22 cellular contexts compared by ENCODE assay signal in the genomic region with DNA sequence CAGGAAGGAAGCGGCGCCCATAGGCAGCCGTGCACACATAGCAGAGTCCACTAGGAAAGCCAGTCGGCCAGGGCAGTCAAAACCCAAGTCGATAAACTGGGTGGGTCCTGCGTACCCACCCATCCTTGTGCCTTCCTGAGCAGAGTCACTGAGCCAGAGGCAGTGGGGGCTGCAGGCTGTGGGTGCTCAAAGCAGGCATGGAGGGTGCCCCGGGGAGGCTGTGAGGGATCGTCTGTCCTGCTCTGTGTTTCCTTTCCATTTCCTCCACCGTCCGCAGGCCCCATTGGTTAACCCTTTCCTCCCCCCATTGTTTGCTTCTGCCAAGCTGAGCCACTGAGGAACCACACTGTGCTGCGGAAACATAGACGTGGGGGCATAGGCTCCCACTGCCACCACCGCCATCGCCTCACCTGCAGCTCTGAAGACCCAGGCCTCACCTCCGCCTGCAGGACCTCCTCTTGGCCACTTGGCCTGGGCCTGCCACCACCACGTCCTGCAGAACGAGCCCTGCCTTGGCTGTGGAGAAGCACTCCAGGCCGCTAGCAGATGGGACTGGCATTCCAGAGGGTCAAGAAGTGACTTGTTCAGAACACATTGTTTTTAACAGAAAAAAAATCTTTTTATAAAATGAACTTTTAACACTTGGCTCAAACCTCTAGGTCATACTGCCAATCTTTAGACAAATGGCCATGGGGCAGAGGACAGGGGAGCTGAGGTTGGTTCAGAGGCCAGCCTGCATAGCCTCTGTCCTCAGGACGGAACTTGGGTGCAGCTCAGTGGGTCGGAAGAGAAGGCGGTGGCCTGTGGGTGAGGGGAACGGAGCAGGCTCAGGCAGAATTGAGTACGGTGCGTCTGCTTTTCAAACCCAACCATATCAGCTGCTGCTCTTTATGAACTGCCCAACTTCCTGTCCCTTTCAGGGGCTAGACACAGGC. TPM values are rescaled to one million over a fixed set of nuclear protein-coding genes. Genes with fewer than 3 reads are reported as not detected.
DNase-seq lines count a peak whose midpoint lies in the region; ATAC-seq and TF ChIP-seq lines count a peak whose summit lies in the region.
"Had no signal": no experiment of that assay in that cellular context is flagged by ENCODE, and none has a peak within 500 bp of the region (broad histone marks: within the 10 kb centered on the region; RNA-seq: fewer than 3 reads in every experiment).

No MANE protein-coding gene starts in this region.

- H2BK5ac ChIP-seq in neuronal stem cell (ENCODE audit: low read length): no peak overlapping the region

- intact Hi-C loops in natural killer cell (cut with micrococcal nuclease) (no loop called here), esophagus squamous epithelium (cut with DNase I) (no loop called here), uterus (cut with DNase I; ENCODE audit: low total_unique reads) (no loop called here)

- H3K4me3 Mint-ChIP-seq in natural killer cell: no peak overlapping the region
- H3K4me3 Mint-ChIP-seq in natural killer cell treated with Interleukin-12 subunit alpha and Interleukin-12 subunit beta and Interleukin-15 and Interleukin-18, amount 100 ng/mL, for 72 hours: no peak overlapping the region

- H3K27me3 ChIP-seq in esophagus squamous epithelium (peaks cover 0 to 1% (median 0%) of the 10 kb centered on the region in 4 donors), neuronal stem cell (ENCODE audit: control insufficient read depth in 3 of 3, insufficient read depth in 3 of 3, low read depth in 1 of 3, low read length in 3 of 3) (no peaks in the 10 kb centered on the region), uterus (no peaks in the 10 kb centered on the region)
- H3K27me3 ChIP-seq: foreskin keratinocyte, left lung had no signal

- H3K9ac ChIP-seq in neuronal stem cell (ENCODE audit: low read depth, low read length, poor library complexity): no peak overlapping the region

- no peak overlapping the region for H2AFZ ChIP-seq in neuronal stem cell (ENCODE audit: low read length)

- H3K4me1 Mint-ChIP-seq in natural killer cell: peaks cover 0 to 4% of the 10 kb centered on the region in 2 donors
- H3K4me1 Mint-ChIP-seq in natural killer cell treated with Interleukin-12 subunit alpha and Interleukin-12 subunit beta and Interleukin-15 and Interleukin-18, amount 100 ng/mL, for 72 hours (ENCODE audit: low read depth in 2 of 2): no peaks in the 10 kb centered on the region
- H3K4me1 Mint-ChIP-seq: naive B cell had no signal

- TF ChIP-seq POLR2A in esophagus squamous epithelium (IDR thresholded peaks at IDR 0.05) (no peak), uterus (IDR thresholded peaks at IDR 0.05) (no peak)

- H3K18ac ChIP-seq in neuronal stem cell (ENCODE audit: low read length): no peak overlapping the region

- no peak overlapping the region for H3K4me2 ChIP-seq in neuronal stem cell (ENCODE audit: insufficient read depth, low read length, poor library complexity, severe bottlenecking)

- H3K36me3 ChIP-seq in esophagus squamous epithelium (peaks cover 22 to 80% (median 38%) of the 10 kb centered on the region in 3 donors), neuronal stem cell (replicated peaks in 1 of 2; ENCODE audit: control insufficient read depth in 2 of 2, insufficient read depth in 2 of 2, low read length in 2 of 2) (peaks cover 10 to 52% of the 10 kb centered on the region in 2 donors), uterus (no peaks in the 10 kb centered on the region)

- H3K9me3 ChIP-seq in esophagus squamous epithelium: no peaks in the 10 kb centered on the region
- H3K9me3 ChIP-seq in neuronal stem cell (replicated peaks in 1 of 2; ENCODE audit: control insufficient read depth in 2 of 2, insufficient read depth in 1 of 2, low read depth in 1 of 2, low read length in 2 of 2): no peaks in the 10 kb centered on the region
- H3K9me3 ChIP-seq in uterus: no peaks in the 10 kb centered on the region
- H3K9me3 ChIP-seq: left lung, prostate gland had no signal

- 77 to 81% methylated on average over 18 of the region's 24 CpGs for WGBS in esophagus squamous epithelium, 2 donors
- no CpG with 5 or more reads among the region's 24 CpGs for WGBS in neuronal stem cell (ENCODE audit: extremely low coverage in 2 of 2, insufficient read length in 2 of 2, insufficient replicate concordance in 1 of 2), 2 donors

- no peak for TF ChIP-seq CTCF in natural killer cell (IDR thresholded peaks at IDR 0.05)
- peak in 1 of 6 experiments; percentile 3 for TF ChIP-seq CTCF in esophagus squamous epithelium (IDR thresholded peaks at IDR 0.05)
- TF ChIP-seq CTCF in uterus (IDR thresholded peaks at IDR 0.05): no peak

- no peak overlapping the region for H3K27ac Mint-ChIP-seq in natural killer cell
- no peak overlapping the region for H3K27ac Mint-ChIP-seq in natural killer cell treated with Interleukin-12 subunit alpha and Interleukin-12 subunit beta and Interleukin-15 and Interleukin-18, amount 100 ng/mL, for 72 hours

- peak overlapping the region; percentile 18 for H3K23ac ChIP-seq in neuronal stem cell (ENCODE audit: low read depth, low read length, poor library complexity)

- H3K27me3 Mint-ChIP-seq in natural killer cell (ENCODE audit: low read depth in 2 of 2): no peaks in the 10 kb centered on the region
- H3K27me3 Mint-ChIP-seq in natural killer cell treated with Interleukin-12 subunit alpha and Interleukin-12 subunit beta and Interleukin-15 and Interleukin-18, amount 100 ng/mL, for 72 hours: no peaks in the 10 kb centered on the region
- H3K27me3 Mint-ChIP-seq: naive B cell had no signal

- H3K14ac ChIP-seq in neuronal stem cell (ENCODE audit: low read length): no peak overlapping the region

- H2BK15ac ChIP-seq in neuronal stem cell (ENCODE audit: low read length): no peak overlapping the region

- DNase-seq in natural killer cell (peak; percentile 9), esophagus squamous epithelium (lab: John Stamatoyannopoulos, UW) (no peak), neuronal stem cell (ENCODE audit: low spot score) (no peak), ureter (ENCODE audit: low spot score) (peak; percentile 39), kidney tubule cell (ENCODE audit: low spot score) (no peak), uterus (no peak)
- DNase-seq in natural killer cell treated with Interleukin-12 subunit alpha and Interleukin-12 subunit beta and Interleukin-15 and Interleukin-18, amount 100 ng/mL, for 72 hours (ENCODE audit: low spot score): no peak
- DNase-seq: ACHN; activated naive CD4-positive, alpha-beta T cell; anterior cingulate cortex; cerebellar nuclear complex; foreskin keratinocyte; GF-D8; KBM-7; left lung; naive B cell; NCI-H1092 treated with DMSO at 0.1 percent for 48 hours; NCI-H2107; stimulated activated naive CD4-positive, alpha-beta T cell treated with Interleukin-2 at 50 U/mL for 16 hours had no signal

- H3K4ac ChIP-seq in neuronal stem cell (ENCODE audit: low read length): no peak overlapping the region

- H3K4me1 ChIP-seq in esophagus squamous epithelium (peaks cover 0 to 61% (median 26%) of the 10 kb centered on the region in 3 donors), neuronal stem cell (ENCODE audit: control insufficient read depth in 2 of 2, insufficient read depth in 1 of 2, low read depth in 1 of 2, low read length in 2 of 2) (peaks cover 0 to 2% of the 10 kb centered on the region in 2 donors), uterus (peaks cover 0 to 10% of the 10 kb centered on the region in 2 donors)
- H3K4me1 ChIP-seq: foreskin keratinocyte, prostate gland had no signal

- ATAC-seq in natural killer cell: no peak
- no peak for ATAC-seq in natural killer cell treated with Interleukin-12 subunit alpha and Interleukin-12 subunit beta and Interleukin-15 and Interleukin-18, amount 100 ng/mL, for 72 hours
- no peak for ATAC-seq in GM21786 (IDR thresholded peaks at IDR 0.05; ENCODE audit: unreplicated experiment)
- ATAC-seq: foreskin keratinocyte, left lung had no signal

- no peaks in the 10 kb centered on the region for H3K79me1 ChIP-seq in neuronal stem cell (ENCODE audit: low read depth, low read length)

- H2BK12ac ChIP-seq in neuronal stem cell (ENCODE audit: low read length): no peak overlapping the region

- peak overlapping the region; percentile 18 to 71 (median 60) for H3K27ac ChIP-seq in esophagus squamous epithelium
- no peak overlapping the region for H3K27ac ChIP-seq in neuronal stem cell (replicated peaks; ENCODE audit: low read length)
- no peak overlapping the region for H3K27ac ChIP-seq in uterus
- H3K27ac ChIP-seq: foreskin keratinocyte, left lung, prostate gland had no signal

- H2BK120ac ChIP-seq in neuronal stem cell (ENCODE audit: low read depth, low read length): no peak overlapping the region

- H4K8ac ChIP-seq in neuronal stem cell (ENCODE audit: low read depth, low read length): no peak overlapping the region

- H3K36me3 Mint-ChIP-seq in natural killer cell: no peaks in the 10 kb centered on the region
- H3K36me3 Mint-ChIP-seq in natural killer cell treated with Interleukin-12 subunit alpha and Interleukin-12 subunit beta and Interleukin-15 and Interleukin-18, amount 100 ng/mL, for 72 hours: no peaks in the 10 kb centered on the region

- H3K4me3 ChIP-seq in esophagus squamous epithelium: no peak overlapping the region
- H3K4me3 ChIP-seq in neuronal stem cell (ENCODE audit: low read length in 2 of 2): no peak overlapping the region
- no peak overlapping the region for H3K4me3 ChIP-seq in uterus
- H3K4me3 ChIP-seq: left lung, prostate gland had no signal

- H4K91ac ChIP-seq in neuronal stem cell (ENCODE audit: low read depth, low read length, poor library complexity): no peak overlapping the region

- no peaks in the 10 kb centered on the region for H3K9me3 Mint-ChIP-seq in natural killer cell
- no peaks in the 10 kb centered on the region for H3K9me3 Mint-ChIP-seq in natural killer cell treated with Interleukin-12 subunit alpha and Interleukin-12 subunit beta and Interleukin-15 and Interleukin-18, amount 100 ng/mL, for 72 hours
- H3K9me3 Mint-ChIP-seq: naive B cell had no signal

- H2AK5ac ChIP-seq in neuronal stem cell (ENCODE audit: low read depth, low read length): no peak overlapping the region

RNA-seq across cellular contexts. Expression of a gene that starts 52.6 kb away (rescaled TPM):
- total RNA-seq in natural killer cell (not detected), esophagus squamous epithelium (under 1 TPM in 1 of 4 donors, not detected in 3; 0.64 TPM), ureter (not detected), uterus (1 to 10 TPM in 1 of 4 donors, not detected in 3; 1.8 TPM)
- total RNA-seq in natural killer cell treated with Interleukin-12 subunit alpha and Interleukin-12 subunit beta and Interleukin-15 and Interleukin-18, amount 100 ng/mL, for 72 hours: not detected
- 0.47 TPM for polyA plus RNA-seq in neuronal stem cell (2013, experiment 1 of 2)
- 0.40 TPM for polyA plus RNA-seq in neuronal stem cell (2013, experiment 2 of 2)
- total RNA-seq: foreskin keratinocyte, OCI-LY7 had no signal

Comparison
In these comparisons a context has a peak if more than half of its experiments do, and no peak if none do; other contexts are left out.
1. DNase-seq: peak in natural killer cell (single experiment) and ureter (single experiment); none in natural killer cell treated with Interleukin-12 subunit alpha and Interleukin-12 subunit beta and Interleukin-15 and Interleukin-18, amount 100 ng/mL, for 72 hours (single experiment), esophagus squamous epithelium (single experiment), neuronal stem cell (single experiment), kidney tubule cell (single experiment) and uterus (0 of 2).
2. H3K27ac ChIP-seq: peak in esophagus squamous epithelium (4 of 4); none in neuronal stem cell (single experiment) and uterus (0 of 2).